In genomic region chr16:11734025-11734652, GRCh38 we compare ENCODE assay signal across 1 cellular context.
A peak's percentile ranks its signal among the peaks of the same experiment; 100 is the strongest.
TF ChIP-seq lines count a peak whose summit lies in the region.

No MANE protein-coding gene starts in this region.

TF ChIP-seq in K562, 482 proteins besides CTCF, POLR2A, EP300 and RAD21 (continued from another document and continues in another):
- TF ChIP-seq ZBTB34 (CRISPR knock-in tag; IDR thresholded peaks at IDR 0.05) (no peak), ZNF431 (CRISPR knock-in tag; IDR thresholded peaks at IDR 0.05) (no peak), PURB (CRISPR knock-in tag; IDR thresholded peaks at IDR 0.05; ENCODE audit: low read depth) (no peak), POLR3G (IDR thresholded peaks at IDR 0.05; ENCODE audit: extremely low read depth, insufficient read length, insufficient replicate concordance) (no peak), BDP1 (IDR thresholded peaks at IDR 0.05; ENCODE audit: insufficient read depth, insufficient read length) (no peak), FOXA3 (CRISPR knock-in tag; conservative IDR thresholded peaks at IDR 0.05 in 1 of 2, IDR thresholded peaks at IDR 0.05 in 1 of 2) (peak in 1 of 2 experiments; percentile 85; a peak in 2 of 4 replicates), ETS2 (tag; IDR thresholded peaks at IDR 0.05; ENCODE audit: borderline replicate concordance, poor library complexity, severe bottlenecking) (no peak), ZNF445 (CRISPR knock-in tag; IDR thresholded peaks at IDR 0.05; ENCODE audit: low read depth) (no peak), HNRNPH1 (optimal IDR thresholded peaks at IDR 0.05; ENCODE audit: low read depth, low read length) (no peak), CHAMP1 (IDR thresholded peaks at IDR 0.05) (no peak), CREB5 (CRISPR knock-in tag; IDR thresholded peaks at IDR 0.05) (no peak), HMG20A (CRISPR knock-in tag; conservative IDR thresholded peaks at IDR 0.05) (no peak), CEBPG (CRISPR knock-in tag; IDR thresholded peaks at IDR 0.05) (no peak), CEBPG (tag; conservative IDR thresholded peaks at IDR 0.05 in 1 of 2, IDR thresholded peaks at IDR 0.05 in 1 of 2) (no peak; a peak in 1 of 4 replicates), ZNF696 (CRISPR knock-in tag; conservative IDR thresholded peaks at IDR 0.05) (no peak), SMARCA5 (IDR thresholded peaks at IDR 0.05) (no peak), JUN (IDR thresholded peaks at IDR 0.05; ENCODE audit: borderline replicate concordance, low read depth, low read length) (no peak), JUN (CRISPR knock-in tag; IDR thresholded peaks at IDR 0.05; ENCODE audit: borderline replicate concordance) (no peak), SMARCA4 (IDR thresholded peaks at IDR 0.05) (peak; percentile 88), TAF9B (IDR thresholded peaks at IDR 0.05; ENCODE audit: partially characterized antibody) (no peak), TCF3 (CRISPR knock-in tag; IDR thresholded peaks at IDR 0.05) (peak; percentile 92), USF2 (CRISPR knock-in tag; IDR thresholded peaks at IDR 0.05) (no peak), ELK3 (CRISPR knock-in tag; IDR thresholded peaks at IDR 0.05) (no peak), SNRNP70 (optimal IDR thresholded peaks at IDR 0.05; ENCODE audit: low read depth, low read length) (no peak), SRSF9 (IDR thresholded peaks at IDR 0.05; ENCODE audit: borderline replicate concordance, low read depth, low read length) (no peak), FOXK2 (conservative IDR thresholded peaks at IDR 0.05 in 1 of 2, IDR thresholded peaks at IDR 0.05 in 1 of 2; ENCODE audit: low read depth in 2 of 2) (peak; percentile 81 to 92), SMAD3 (CRISPR knock-in tag; conservative IDR thresholded peaks at IDR 0.05) (no peak), ZFP36 (IDR thresholded peaks at IDR 0.05; ENCODE audit: low read depth, low read length, partially characterized antibody) (no peak), NUFIP1 (IDR thresholded peaks at IDR 0.05; ENCODE audit: partially characterized antibody) (no peak), YY1 (IDR thresholded peaks at IDR 0.05; ENCODE audit: borderline replicate concordance in 1 of 3, control insufficient read depth in 1 of 3, extremely low read depth in 1 of 3, insufficient read depth in 3 of 3, insufficient read length in 1 of 3, insufficient replicate concordance in 2 of 3, low read depth in 1 of 3, low read length in 2 of 3) (no peak), CXXC5 (CRISPR knock-in tag; IDR thresholded peaks at IDR 0.05) (no peak), CREB3L1 (IDR thresholded peaks at IDR 0.05; ENCODE audit: borderline replicate concordance, low read depth) (no peak), OTX1 (CRISPR knock-in tag; IDR thresholded peaks at IDR 0.05) (no peak), TEAD4 (IDR thresholded peaks at IDR 0.05; ENCODE audit: low read length) (peak; percentile 89), TEAD4 (CRISPR knock-in tag; IDR thresholded peaks at IDR 0.05; ENCODE audit: borderline replicate concordance) (no peak), ZNF551 (CRISPR knock-in tag; IDR thresholded peaks at IDR 0.05) (no peak), FIP1L1 (IDR thresholded peaks at IDR 0.05; ENCODE audit: low read depth, low read length, poor library complexity, severe bottlenecking) (no peak), ZBTB7A (IDR thresholded peaks at IDR 0.05; ENCODE audit: borderline replicate concordance, control insufficient read depth, low read depth, low read length) (no peak), HIVEP1 (CRISPR knock-in tag; IDR thresholded peaks at IDR 0.05) (no peak), MITF (IDR thresholded peaks at IDR 0.05) (no peak), CREBBP (IDR thresholded peaks at IDR 0.05; ENCODE audit: low read depth, low read length) (no peak), HDAC2 (IDR thresholded peaks at IDR 0.05) (peak; percentile 85; the same call in 1 of the 2 replicates), SAFB (IDR thresholded peaks at IDR 0.05; ENCODE audit: borderline replicate concordance, low read depth, low read length) (no peak), ETV5 (CRISPR knock-in tag; IDR thresholded peaks at IDR 0.05; ENCODE audit: low read depth) (no peak), TFE3 (CRISPR knock-in tag; IDR thresholded peaks at IDR 0.05) (no peak), RNF219 (CRISPR knock-in tag; IDR thresholded peaks at IDR 0.05) (no peak), CREB1 (IDR thresholded peaks at IDR 0.05) (no peak), CREB1 (CRISPR knock-in tag; IDR thresholded peaks at IDR 0.05) (no peak), HES1 (IDR thresholded peaks at IDR 0.05; ENCODE audit: low read depth) (no peak), NKRF (IDR thresholded peaks at IDR 0.05; ENCODE audit: borderline replicate concordance) (no peak), C11orf30 (IDR thresholded peaks at IDR 0.05; ENCODE audit: low read depth) (no peak), SETDB1 (IDR thresholded peaks at IDR 0.05; ENCODE audit: low read length) (no peak)
